10 cellular contexts compared by ENCODE assay signal in genomic region chr10:111207525-111207924, GRCh38.
DNase-seq lines count a peak whose midpoint lies in the region; ATAC-seq and TF ChIP-seq lines count a peak whose summit lies in the region.
"Had no signal": no experiment of that assay in that cellular context is flagged by ENCODE, and none has a peak within 500 bp of the region (broad histone marks: within the 10 kb centered on the region; RNA-seq: fewer than 3 reads in every experiment).

No MANE protein-coding gene starts in this region.

- H3K27ac ChIP-seq in CD4-positive, CD25-positive, alpha-beta regulatory T cell (ENCODE audit: insufficient read depth, low read length, poor library complexity, severe bottlenecking), result no peak overlapping the region
- no peak overlapping the region for H3K27ac ChIP-seq in H9 (ENCODE audit: insufficient read length, low read depth, low read length)
- H3K27ac ChIP-seq in OCI-LY7 (ENCODE audit: low read depth, low read length, poor library complexity, severe bottlenecking), result no peak overlapping the region
- H3K27ac ChIP-seq: epithelial cell of prostate had no signal

- no peaks in the 10 kb centered on the region for H3K23me2 ChIP-seq in H9 (ENCODE audit: insufficient read length, low read depth, low read length, poor library complexity, severe bottlenecking)

- DNase-seq in CD4-positive, CD25-positive, alpha-beta regulatory T cell, result peak in 2 of 3 donors; percentile 1 to 6
- no peak for DNase-seq in H9
- DNase-seq in OCI-LY7 (ENCODE audit: low spot score), result peak; percentile 38
- DNase-seq in erythroblast (lab: John Stamatoyannopoulos, UW), result peak; percentile 25 to 34
- DNase-seq in effector CD4-positive, alpha-beta T cell, result no peak
- DNase-seq in epidermal melanocyte (ENCODE audit: insufficient read length, low spot score), result no peak
- DNase-seq: SW 1271 had no signal

- no peaks in the 10 kb centered on the region for H3K36me3 ChIP-seq in CD4-positive, CD25-positive, alpha-beta regulatory T cell (ENCODE audit: control insufficient read depth, insufficient read depth, low read length)
- H3K36me3 ChIP-seq in OCI-LY7 (ENCODE audit: insufficient read depth, low read length), result no peaks in the 10 kb centered on the region

- H2BK20ac ChIP-seq in H9 (ENCODE audit: low read depth, low read length, poor library complexity, severe bottlenecking), result no peak overlapping the region

- H4K20me1 ChIP-seq in H9 (ENCODE audit: control insufficient read depth, insufficient read depth, insufficient read length), result no peaks in the 10 kb centered on the region
- H4K20me1 ChIP-seq in OCI-LY7 (ENCODE audit: insufficient read depth, low read length), result no peaks in the 10 kb centered on the region

- no peak overlapping the region for H3K23ac ChIP-seq in H9 (ENCODE audit: insufficient read length, low read depth, low read length)

- H3K79me2 ChIP-seq in H9 (ENCODE audit: insufficient read depth, low read length), result no peaks in the 10 kb centered on the region
- H3K79me2 ChIP-seq in OCI-LY7 (ENCODE audit: insufficient read depth, low read depth, low read length), result no peaks in the 10 kb centered on the region

- no peak overlapping the region for H3T11ph ChIP-seq in H9 (ENCODE audit: low read length)

- H4K5ac ChIP-seq in H9 (ENCODE audit: insufficient read length, low read depth, low read length), result no peak overlapping the region

- CTCF ChIA-PET in OCI-LY7 (lab: Charles Lee; ENCODE audit: unreplicated experiment), result no interaction called here

- no TSS peak for BruUV-seq in OCI-LY7 (replicated peaks; lab: Mats Ljungman, UMichigan)

- peaks cover 11% of the 10 kb centered on the region for H3K27me3 Mint-ChIP-seq in CD4-positive, CD25-positive, alpha-beta regulatory T cell
- peaks cover 5% of the 10 kb centered on the region for H3K27me3 Mint-ChIP-seq in H9 (ENCODE audit: low read depth)

- no peaks in the 10 kb centered on the region for H3K4me1 ChIP-seq in CD4-positive, CD25-positive, alpha-beta regulatory T cell (ENCODE audit: control insufficient read depth, insufficient read depth, low read length, poor library complexity, severe bottlenecking)
- H3K4me1 ChIP-seq in H9 (ENCODE audit: insufficient read depth, low read length) (no peaks in the 10 kb centered on the region), OCI-LY7 (ENCODE audit: insufficient read depth, low read length, poor library complexity, severe bottlenecking) (no peaks in the 10 kb centered on the region)

- H3K4me3 Mint-ChIP-seq in CD4-positive, CD25-positive, alpha-beta regulatory T cell, result no peak overlapping the region
- H3K4me3 Mint-ChIP-seq in H9, result no peak overlapping the region

- ATAC-seq in CD4-positive, CD25-positive, alpha-beta regulatory T cell (ENCODE audit: low read depth in 2 of 2), result no peak
- ATAC-seq in HG03139 (IDR thresholded peaks at IDR 0.05; ENCODE audit: unreplicated experiment), result no peak
- no peak for ATAC-seq in HG02938 (IDR thresholded peaks at IDR 0.05; ENCODE audit: unreplicated experiment)

- no CpG with 5 or more reads among the region's 5 CpGs for WGBS in H9 (ENCODE audit: extremely low coverage, insufficient read length, low lambda C conversion rate)

- no peak overlapping the region for H2BK12ac ChIP-seq in H9 (ENCODE audit: insufficient read length, low read depth, low read length)

- H3K18ac ChIP-seq in H9 (ENCODE audit: insufficient read length, low read depth, low read length), result no peak overlapping the region

- no peaks in the 10 kb centered on the region for H3K4me1 Mint-ChIP-seq in CD4-positive, CD25-positive, alpha-beta regulatory T cell
- peaks cover 6 to 7% of the 10 kb centered on the region in 2 experiments for H3K4me1 Mint-ChIP-seq in H9

- intact Hi-C loops in OCI-LY7 (cut with micrococcal nuclease; ENCODE audit: unreplicated experiment), result loop anchor here (1.0 kb wide), 1 partner anchor 461 kb away; no protein-coding TSS in a partner anchor

- POLR2A ChIA-PET in OCI-LY7 (lab: Charles Lee), result interaction anchor here (0.7 kb wide), 1 partner anchor 100 kb away, joined by 3 read pairs; no protein-coding TSS in a partner anchor

- no peak overlapping the region for H3K27ac Mint-ChIP-seq in CD4-positive, CD25-positive, alpha-beta regulatory T cell
- H3K27ac Mint-ChIP-seq in H9, result no peak overlapping the region

- no peak overlapping the region for H4K8ac ChIP-seq in H9 (replicated peaks; ENCODE audit: insufficient read length, low read depth, low read length)

- H3K9me3 Mint-ChIP-seq in CD4-positive, CD25-positive, alpha-beta regulatory T cell, result peaks cover 0 to 1% (median 0%) of the 10 kb centered on the region in 7 donors
- H3K9me3 Mint-ChIP-seq in H9, result peaks cover 0 to 2% of the 10 kb centered on the region in 2 experiments; a peak in 1 of 5 replicates

- H3K9ac ChIP-seq in H9 (ENCODE audit: extremely low read depth, insufficient read length, low read length), result no peak overlapping the region

- H3K79me1 ChIP-seq in H9 (ENCODE audit: insufficient read depth, low read depth, low read length, poor library complexity, severe bottlenecking), result no peaks in the 10 kb centered on the region

- H3K36me3 Mint-ChIP-seq in CD4-positive, CD25-positive, alpha-beta regulatory T cell, result no peaks in the 10 kb centered on the region
- no peaks in the 10 kb centered on the region for H3K36me3 Mint-ChIP-seq in H9 (ENCODE audit: insufficient read depth in 1 of 3, low read depth in 3 of 3)

- H3K9me3 ChIP-seq in CD4-positive, CD25-positive, alpha-beta regulatory T cell (ENCODE audit: control insufficient read depth in 2 of 2, low read length in 2 of 2), result no peaks in the 10 kb centered on the region
- no peaks in the 10 kb centered on the region for H3K9me3 ChIP-seq in H9 (ENCODE audit: control insufficient read depth, low read depth, low read length)
- H3K9me3 ChIP-seq in OCI-LY7 (ENCODE audit: low read length), result no peaks in the 10 kb centered on the region

- H2BK15ac ChIP-seq in H9 (ENCODE audit: low read depth, low read length), result no peak overlapping the region

- no peak overlapping the region for H3K14ac ChIP-seq in H9 (ENCODE audit: insufficient read depth, low read length)

- no peak overlapping the region for H2AK5ac ChIP-seq in H9 (ENCODE audit: insufficient read length, low read length)

- no peaks in the 10 kb centered on the region for H3K9me2 ChIP-seq in OCI-LY7 (ENCODE audit: insufficient read depth, low read length)

- H2BK5ac ChIP-seq in H9 (ENCODE audit: insufficient read length, low read length), result no peak overlapping the region

- no peak overlapping the region for H3K4me3 ChIP-seq in CD4-positive, CD25-positive, alpha-beta regulatory T cell (ENCODE audit: low read depth, low read length)
- no peak overlapping the region for H3K4me3 ChIP-seq in OCI-LY7 (ENCODE audit: low read depth, low read length, poor library complexity, severe bottlenecking)

- TF ChIP-seq CTCF in H9 (conservative IDR thresholded peaks at IDR 0.05) (peak; percentile 72), OCI-LY7 (conservative IDR thresholded peaks at IDR 0.05; ENCODE audit: low read length) (peak; percentile 70)

- no peak overlapping the region for H2BK120ac ChIP-seq in H9 (ENCODE audit: low read depth, low read length, poor library complexity, severe bottlenecking)

- no peak for TF ChIP-seq POLR2A in erythroblast (IDR thresholded peaks at IDR 0.05; ENCODE audit: low read length)

- H4K91ac ChIP-seq in H9 (ENCODE audit: insufficient read length, low read depth, low read length), result no peak overlapping the region

- no peaks in the 10 kb centered on the region for H3K27me3 ChIP-seq in CD4-positive, CD25-positive, alpha-beta regulatory T cell (ENCODE audit: control insufficient read depth, insufficient read depth, low read length)
- no peaks in the 10 kb centered on the region for H3K27me3 ChIP-seq in H9 (ENCODE audit: insufficient read depth, low read length)

- H3K56ac ChIP-seq in H9 (ENCODE audit: insufficient read length, low read depth, low read length), result no peak overlapping the region

- no peak overlapping the region for H3K4me2 ChIP-seq in H9 (ENCODE audit: insufficient read depth, insufficient read length, low read length)
- no peak overlapping the region for H3K4me2 ChIP-seq in OCI-LY7 (ENCODE audit: low read length)

- H3K4ac ChIP-seq in H9 (ENCODE audit: low read depth, low read length), result no peak overlapping the region

- H2AFZ ChIP-seq in H9 (ENCODE audit: low read length), result no peak overlapping the region
- H2AFZ ChIP-seq in OCI-LY7 (ENCODE audit: low read length), result no peak overlapping the region

Comparison
In these comparisons a context has a peak if more than half of its experiments do, and no peak if none do; other contexts are left out.
1. DNase-seq: peak in CD4-positive, CD25-positive, alpha-beta regulatory T cell (2 of 3), OCI-LY7 (single experiment) and erythroblast (2 of 2); none in H9 (single experiment), effector CD4-positive, alpha-beta T cell (single experiment) and epidermal melanocyte (single experiment).